16 cellular contexts compared by ENCODE assay signal in genomic region chr4:92847046-92847445, GRCh38.
A peak's percentile ranks its signal among the peaks of the same experiment; 100 is the strongest.
DNase-seq lines count a peak whose midpoint lies in the region; TF ChIP-seq lines count a peak whose summit lies in the region.
"Had no signal": no experiment of that assay in that cellular context is flagged by ENCODE, and none has a peak within 500 bp of the region (broad histone marks: within the 10 kb centered on the region; RNA-seq: fewer than 3 reads in every experiment).

No MANE protein-coding gene starts in this region.

- POLR2A ChIA-PET in PC-9 (lab: Charles Lee; ENCODE audit: unreplicated experiment) = no interaction called here

- WGBS in endodermal cell (ENCODE audit: insufficient coverage in 1 of 2, insufficient read length in 1 of 2), 2 experiments = 100% methylated on average over 1 of the region's 1 CpG; no CpG with 5 or more reads in 1 of the 2 experiments
- 86 to 91% (median 91%) methylated on average over 1 of the region's 1 CpG for WGBS in ovary, 3 donors

- no peak overlapping the region for H2AFZ ChIP-seq in PC-9
- H2AFZ ChIP-seq: GM23248 had no signal

- no peaks in the 10 kb centered on the region for H3F3A ChIP-seq in PC-9 (ENCODE audit: insufficient read depth, low read depth)

- no peak overlapping the region for H3K4me3 ChIP-seq in endodermal cell (ENCODE audit: low read length)
- H3K4me3 ChIP-seq in ovary = no peak overlapping the region
- H3K4me3 ChIP-seq in PC-9 = no peak overlapping the region
- H3K4me3 ChIP-seq: BLaER1, GM12878, GM23248 had no signal

- H3K27me3 ChIP-seq in endodermal cell (ENCODE audit: control insufficient read depth, insufficient read depth, low read length, poor library complexity, severe bottlenecking) (no peaks in the 10 kb centered on the region), ovary (no peaks in the 10 kb centered on the region), PC-9 (ENCODE audit: insufficient read depth, low read depth) (no peaks in the 10 kb centered on the region)
- H3K27me3 ChIP-seq: BLaER1 had no signal

- CTCF ChIA-PET in PC-9 (lab: Charles Lee) = no interaction called here

- TF ChIP-seq CTCF in endodermal cell (conservative IDR thresholded peaks at IDR 0.05) (no peak), ovary (IDR thresholded peaks at IDR 0.05) (no peak), PC-9 (conservative IDR thresholded peaks at IDR 0.05) (no peak)

- H3K4me2 ChIP-seq in PC-9 = no peak overlapping the region
- H3K4me2 ChIP-seq: BLaER1 had no signal

- H3K9ac ChIP-seq in endodermal cell (ENCODE audit: extremely low read depth, low read length, poor library complexity, severe bottlenecking) = no peak overlapping the region
- H3K9ac ChIP-seq: BLaER1, GM23248 had no signal

- H3K27ac ChIP-seq in endodermal cell (ENCODE audit: low read depth, low read length) (no peak overlapping the region), ovary (no peak overlapping the region), PC-9 (no peak overlapping the region)
- H3K27ac ChIP-seq: BLaER1, GM23248 had no signal

- no TSS peak for BruUV-seq in PC-9 (replicated peaks; lab: Mats Ljungman, UMichigan)

- no peak overlapping the region for H3K4me3 Mint-ChIP-seq in endodermal cell
- H3K4me3 Mint-ChIP-seq: CD4-positive, CD25-positive, alpha-beta regulatory T cell; H9 had no signal

- no peaks in the 10 kb centered on the region for H3K36me3 Mint-ChIP-seq in endodermal cell (ENCODE audit: low read depth)
- H3K36me3 Mint-ChIP-seq: CD4-positive, CD25-positive, alpha-beta regulatory T cell had no signal

- H3K9me3 ChIP-seq in endodermal cell (ENCODE audit: control insufficient read depth, low read length) (no peaks in the 10 kb centered on the region), ovary (no peaks in the 10 kb centered on the region), PC-9 (ENCODE audit: insufficient read depth, low read depth) (no peaks in the 10 kb centered on the region)
- H3K9me3 ChIP-seq: BLaER1 had no signal

- intact Hi-C loops in ovary (cut with DNase I) = no loop called here
- intact Hi-C loops in PC-9 (cut with micrococcal nuclease; ENCODE audit: unreplicated experiment) = no loop called here

- peak overlapping the region; percentile 49 for H3K27ac Mint-ChIP-seq in endodermal cell
- H3K27ac Mint-ChIP-seq: CD4-positive, CD25-positive, alpha-beta regulatory T cell had no signal

- H3K4me1 Mint-ChIP-seq in endodermal cell = peaks cover 50% of the 10 kb centered on the region
- H3K4me1 Mint-ChIP-seq: CD4-positive, CD25-positive, alpha-beta regulatory T cell had no signal

- no peaks in the 10 kb centered on the region for H3K79me2 ChIP-seq in PC-9 (ENCODE audit: low read depth)

- H3K36me3 ChIP-seq in endodermal cell (ENCODE audit: control insufficient read depth, insufficient read depth, low read length) (no peaks in the 10 kb centered on the region), ovary (no peaks in the 10 kb centered on the region), PC-9 (ENCODE audit: low read depth) (no peaks in the 10 kb centered on the region)
- H3K36me3 ChIP-seq: BLaER1 had no signal

- no peaks in the 10 kb centered on the region for H3K9me3 Mint-ChIP-seq in endodermal cell
- H3K9me3 Mint-ChIP-seq: H9 had no signal

- H3K4me1 ChIP-seq in endodermal cell (ENCODE audit: control insufficient read depth, insufficient read depth, low read length) = peaks cover 24% of the 10 kb centered on the region
- no peaks in the 10 kb centered on the region for H3K4me1 ChIP-seq in ovary (ENCODE audit: insufficient read depth)
- H3K4me1 ChIP-seq in PC-9 (replicated peaks; ENCODE audit: insufficient read depth) = no peaks in the 10 kb centered on the region
- H3K4me1 ChIP-seq: BLaER1 had no signal

- H3K9me2 ChIP-seq in PC-9 (ENCODE audit: insufficient read depth) = no peaks in the 10 kb centered on the region

- no peaks in the 10 kb centered on the region for H4K20me1 ChIP-seq in PC-9 (ENCODE audit: insufficient read depth)
- H4K20me1 ChIP-seq: BLaER1 had no signal

- no peak for TF ChIP-seq POLR2A in ovary (IDR thresholded peaks at IDR 0.05)

- no peak for TF ChIP-seq EP300 in ovary (IDR thresholded peaks at IDR 0.05)

- H3K27me3 Mint-ChIP-seq in endodermal cell (ENCODE audit: insufficient read depth) = no peaks in the 10 kb centered on the region
- H3K27me3 Mint-ChIP-seq: CD4-positive, CD25-positive, alpha-beta regulatory T cell had no signal

- peak; percentile 36 for DNase-seq in NCI-H2171 treated with DMSO at 0.1 percent for 48 hours (lab: John Stamatoyannopoulos, UW)
- no peak for DNase-seq in NCI-H2171 (lab: John Stamatoyannopoulos, UW)
- peak; percentile 40 for DNase-seq in NCI-H69 (lab: John Stamatoyannopoulos, UW)
- DNase-seq in endodermal cell = no peak
- DNase-seq in putamen (ENCODE audit: low spot score) = peak; percentile 33
- no peak for DNase-seq in ovary
- no peak for DNase-seq in ureter (ENCODE audit: low spot score)
- DNase-seq in PC-9 = no peak
- DNase-seq: 8988T; AML-193; CD4-positive, CD25-positive, alpha-beta regulatory T cell; DMS53; GM23248; H9 had no signal

Comparison
In these comparisons a context has a peak if more than half of its experiments do, and no peak if none do; other contexts are left out.
1. DNase-seq: peak in NCI-H2171 treated with DMSO at 0.1 percent for 48 hours (single experiment), NCI-H69 (single experiment) and putamen (single experiment); none in NCI-H2171 (single experiment), endodermal cell (single experiment), ovary (0 of 5), ureter (single experiment) and PC-9 (0 of 2).